Comparison of ENCODE assay signal across 1 cellular context in genomic region chr11:134916829-134917228, GRCh38.
TF ChIP-seq lines count a peak whose summit lies in the region.

No MANE protein-coding gene starts in this region.

TF ChIP-seq in GM23338, 12 proteins besides CTCF, POLR2A, EP300 and RAD21 (continued from another document):
- TF ChIP-seq ETS1 (IDR thresholded peaks at IDR 0.05) (no peak), REST (IDR thresholded peaks at IDR 0.05; ENCODE audit: unreplicated experiment) (no peak), ZNF114 (CRISPR knock-in tag; IDR thresholded peaks at IDR 0.05) (no peak), EZH2phosphoT487 (IDR thresholded peaks at IDR 0.05; ENCODE audit: unreplicated experiment) (no peak), STAT1 (IDR thresholded peaks at IDR 0.05; ENCODE audit: unreplicated experiment) (no peak), CREB1 (CRISPR knock-in tag; IDR thresholded peaks at IDR 0.05; ENCODE audit: low read depth) (no peak), POLR2AphosphoS5 (IDR thresholded peaks at IDR 0.05; ENCODE audit: low read depth) (no peak), JUNB (IDR thresholded peaks at IDR 0.05; ENCODE audit: unreplicated experiment) (no peak)
